In genomic region chr4:39181905-39182638, GRCh38 we compare ENCODE assay signal across 8 cellular contexts. TPM values are rescaled to one million over a fixed set of nuclear protein-coding genes. Genes with fewer than 3 reads are reported as not detected.
DNase-seq lines count a peak whose midpoint lies in the region; ATAC-seq and TF ChIP-seq lines count a peak whose summit lies in the region.

TSS of gene WDR19 (plus strand) at chr4:39182529. CDS start at chr4:39182558, 29 bp downstream.

- peak within 1 kb of the TSS; percentile 85 for H3K56ac ChIP-seq in mesendoderm (ENCODE audit: low read length)

- no peaks in the 10 kb centered on the region for H3K9me3 Mint-ChIP-seq in Caco-2 (ENCODE audit: unreplicated experiment)
- H3K9me3 Mint-ChIP-seq in endodermal cell: no peaks in the 10 kb centered on the region

- H2BK120ac ChIP-seq in mesendoderm (ENCODE audit: low read depth, low read length): no peak within 1 kb of the TSS

- no peaks in the 10 kb centered on the region for H3K27me3 ChIP-seq in Caco-2 (replicated peaks; ENCODE audit: control insufficient read depth, insufficient read depth, low read length)
- H3K27me3 ChIP-seq in endodermal cell (ENCODE audit: control insufficient read depth, insufficient read depth, low read length, poor library complexity, severe bottlenecking): peaks cover 8% of the 10 kb centered on the region
- no peaks in the 10 kb centered on the region for H3K27me3 ChIP-seq in mesendoderm (ENCODE audit: insufficient read depth, low read length, poor library complexity)

- H3K36me3 ChIP-seq in Caco-2 (ENCODE audit: control insufficient read depth, insufficient read depth, low read length): no peaks in the 10 kb centered on the region
- peaks cover 13% of the 10 kb centered on the region for H3K36me3 ChIP-seq in endodermal cell (ENCODE audit: control insufficient read depth, insufficient read depth, low read length)
- H3K36me3 ChIP-seq in mesendoderm (ENCODE audit: control insufficient read depth, insufficient read depth, low read length): no peaks in the 10 kb centered on the region

- no TSS peak for BruUV-seq in Caco-2 (replicated peaks; lab: Mats Ljungman, UMichigan)

- H3K79me1 ChIP-seq in mesendoderm (ENCODE audit: low read length): no peaks in the 10 kb centered on the region

- peaks cover 2% of the 10 kb centered on the region for H3K27me3 Mint-ChIP-seq in Caco-2 (ENCODE audit: insufficient read depth, unreplicated experiment)
- peaks cover 10% of the 10 kb centered on the region for H3K27me3 Mint-ChIP-seq in endodermal cell (ENCODE audit: insufficient read depth)

- no peak within 1 kb of the TSS for H3K4ac ChIP-seq in mesendoderm (ENCODE audit: low read depth, low read length)

- intact Hi-C loops in Caco-2 (cut with micrococcal nuclease; ENCODE audit: unreplicated experiment): loop anchor here (1.0 to 2.0 kb wide), 2 partner anchors 185 to 278 kb away; partner anchors contain the start of gene RFC1

- H3K4me3 Mint-ChIP-seq in Caco-2 (ENCODE audit: unreplicated experiment) (no peak within 1 kb of the TSS), endodermal cell (no peak within 1 kb of the TSS)

- H2BK5ac ChIP-seq in mesendoderm (ENCODE audit: low read length): no peak within 1 kb of the TSS

- no peak within 1 kb of the TSS for H2AK5ac ChIP-seq in mesendoderm (ENCODE audit: low read length)

- no peaks in the 10 kb centered on the region for H3K79me2 ChIP-seq in mesendoderm (ENCODE audit: control insufficient read depth, insufficient read depth, low read length)

- POLR2A ChIA-PET in Caco-2 (lab: Charles Lee): interaction anchor here (0.6 kb wide), 1 partner anchor 269 kb away, joined by 6 read pairs; no protein-coding TSS in a partner anchor

- CTCF ChIA-PET in Caco-2 (lab: Charles Lee): interaction anchor here (0.6 to 1.9 kb wide), 6 partner anchors 103 to 1156 kb away, joined by 3 to 6 read pairs (median 4); partner anchors contain the start of gene RFC1

- H3K4me1 Mint-ChIP-seq in Caco-2 (ENCODE audit: low read depth, unreplicated experiment): no peaks in the 10 kb centered on the region
- peaks cover 2% of the 10 kb centered on the region for H3K4me1 Mint-ChIP-seq in endodermal cell

- peak; percentile 98 for DNase-seq in Caco-2
- DNase-seq in HT1080 (ENCODE audit: low read depth): peak; percentile 100
- peak; percentile 99 for DNase-seq in NOMO-1 treated with DMSO at 0.1 percent for 48 hours (lab: John Stamatoyannopoulos, UW; ENCODE audit: unreplicated experiment)
- DNase-seq in activated CD8-positive, alpha-beta memory T cell treated with anti-CD3 and anti-CD28 coated beads for 48 hours (ENCODE audit: low read depth in 2 of 3, low spot score in 2 of 3): peak; percentile 80 to 98 (median 95)
- DNase-seq in endodermal cell: peak; percentile 99
- DNase-seq in mesendoderm: peak; percentile 100
- peak; percentile 96 for DNase-seq in stimulated activated CD8-positive, alpha-beta memory T cell treated with anti-CD3 and anti-CD28 coated beads, Interleukin-15, amount 100 ng/mL, for 1 hour (ENCODE audit: low read depth)

- H3K27ac ChIP-seq in endodermal cell (ENCODE audit: low read depth, low read length): no peak within 1 kb of the TSS
- no peak within 1 kb of the TSS for H3K27ac ChIP-seq in mesendoderm (ENCODE audit: low read depth, low read length)

- H3K18ac ChIP-seq in mesendoderm (ENCODE audit: low read length): no peak within 1 kb of the TSS

- no peaks in the 10 kb centered on the region for H3K36me3 Mint-ChIP-seq in Caco-2 (ENCODE audit: insufficient read depth, unreplicated experiment)
- H3K36me3 Mint-ChIP-seq in endodermal cell (ENCODE audit: low read depth): peaks cover 7% of the 10 kb centered on the region

- H3K4me1 ChIP-seq in Caco-2 (peaks cover 5% of the 10 kb centered on the region; the same call in 1 of the 2 replicates), endodermal cell (ENCODE audit: control insufficient read depth, insufficient read depth, low read length) (no peaks in the 10 kb centered on the region), mesendoderm (ENCODE audit: control insufficient read depth, low read depth, low read length) (no peaks in the 10 kb centered on the region)

- no peak within 1 kb of the TSS for H3K23ac ChIP-seq in mesendoderm (ENCODE audit: low read length)

- peak within 1 kb of the TSS; percentile 87 for H4K5ac ChIP-seq in mesendoderm (ENCODE audit: low read length)

- no peaks in the 10 kb centered on the region for H3K9me3 ChIP-seq in Caco-2
- no peaks in the 10 kb centered on the region for H3K9me3 ChIP-seq in endodermal cell (ENCODE audit: control insufficient read depth, low read length)

- no peak within 1 kb of the TSS for H4K8ac ChIP-seq in mesendoderm (ENCODE audit: low read depth, low read length)

- H3K4me3 ChIP-seq in Caco-2 (ENCODE audit: low read depth, low read length): peak within 1 kb of the TSS; percentile 56
- peak within 1 kb of the TSS; percentile 98 for H3K4me3 ChIP-seq in endodermal cell (ENCODE audit: low read length)
- peak within 1 kb of the TSS; percentile 93 for H3K4me3 ChIP-seq in mesendoderm (ENCODE audit: low read length)

- peak; percentile 36 to 54 for TF ChIP-seq CTCF in Caco-2 (IDR thresholded peaks at IDR 0.05; ENCODE audit: insufficient read depth in 1 of 2, low read depth in 1 of 2, low read length in 1 of 2, severe bottlenecking in 1 of 2, unreplicated experiment in 1 of 2)
- TF ChIP-seq CTCF in endodermal cell (conservative IDR thresholded peaks at IDR 0.05): peak; percentile 74

- no peak within 1 kb of the TSS for H2BK15ac ChIP-seq in mesendoderm (replicated peaks; ENCODE audit: low read depth)

- H3K4me2 ChIP-seq in mesendoderm (ENCODE audit: low read length): peak within 1 kb of the TSS; percentile 75

- WGBS in endodermal cell (ENCODE audit: insufficient coverage in 1 of 2, insufficient read length in 1 of 2), 2 experiments: 1 to 2% methylated on average over 22 to 48 of the region's 48 CpGs
- WGBS in mesendoderm (ENCODE audit: extremely low coverage, insufficient coverage, low lambda C conversion rate): no CpG with 5 or more reads among the region's 48 CpGs

- peak within 1 kb of the TSS; percentile 90 for H3K9ac ChIP-seq in endodermal cell (ENCODE audit: extremely low read depth, low read length, poor library complexity, severe bottlenecking)
- H3K9ac ChIP-seq in mesendoderm (ENCODE audit: low read length): peak within 1 kb of the TSS; percentile 86

- no peak within 1 kb of the TSS for H3K27ac Mint-ChIP-seq in Caco-2 (ENCODE audit: unreplicated experiment)
- H3K27ac Mint-ChIP-seq in endodermal cell: no peak within 1 kb of the TSS

- peak; percentile 98 for ATAC-seq in GM21360 (IDR thresholded peaks at IDR 0.05; ENCODE audit: unreplicated experiment)

RNA-seq across cellular contexts. Expression of gene WDR19, which starts in this region (rescaled TPM):
- total RNA-seq in Caco-2 (2022) (9.5 and 11.9 TPM in 2 replicates), endodermal cell (10 to 100 TPM; 51.9 to 60.2 TPM)
- 3.5 and 3.9 TPM in 2 replicates for total RNA-seq in HT1080 (2014; rRNA removed; shearing (Covaris generic))
- polyA plus RNA-seq in HT1080 (2015; cell fraction: cytosol; rRNA removed): 7.1 and 7.6 TPM in 2 replicates
- 43.9 and 44.1 TPM in 2 replicates for polyA plus RNA-seq in HT1080 (2015; cell fraction: nucleus; rRNA removed)
- polyA plus RNA-seq in endodermal cell (2013, experiment 1 of 2): 54.2 TPM
- polyA plus RNA-seq in endodermal cell (2013, experiment 2 of 2): 44.8 TPM
- polyA plus RNA-seq in mesendoderm (2013, experiment 1 of 2): 12.3 TPM
- 12.2 TPM for polyA plus RNA-seq in mesendoderm (2013, experiment 2 of 2)
